Comparison of ENCODE assay signal across 12 cellular contexts in the genomic region with DNA sequence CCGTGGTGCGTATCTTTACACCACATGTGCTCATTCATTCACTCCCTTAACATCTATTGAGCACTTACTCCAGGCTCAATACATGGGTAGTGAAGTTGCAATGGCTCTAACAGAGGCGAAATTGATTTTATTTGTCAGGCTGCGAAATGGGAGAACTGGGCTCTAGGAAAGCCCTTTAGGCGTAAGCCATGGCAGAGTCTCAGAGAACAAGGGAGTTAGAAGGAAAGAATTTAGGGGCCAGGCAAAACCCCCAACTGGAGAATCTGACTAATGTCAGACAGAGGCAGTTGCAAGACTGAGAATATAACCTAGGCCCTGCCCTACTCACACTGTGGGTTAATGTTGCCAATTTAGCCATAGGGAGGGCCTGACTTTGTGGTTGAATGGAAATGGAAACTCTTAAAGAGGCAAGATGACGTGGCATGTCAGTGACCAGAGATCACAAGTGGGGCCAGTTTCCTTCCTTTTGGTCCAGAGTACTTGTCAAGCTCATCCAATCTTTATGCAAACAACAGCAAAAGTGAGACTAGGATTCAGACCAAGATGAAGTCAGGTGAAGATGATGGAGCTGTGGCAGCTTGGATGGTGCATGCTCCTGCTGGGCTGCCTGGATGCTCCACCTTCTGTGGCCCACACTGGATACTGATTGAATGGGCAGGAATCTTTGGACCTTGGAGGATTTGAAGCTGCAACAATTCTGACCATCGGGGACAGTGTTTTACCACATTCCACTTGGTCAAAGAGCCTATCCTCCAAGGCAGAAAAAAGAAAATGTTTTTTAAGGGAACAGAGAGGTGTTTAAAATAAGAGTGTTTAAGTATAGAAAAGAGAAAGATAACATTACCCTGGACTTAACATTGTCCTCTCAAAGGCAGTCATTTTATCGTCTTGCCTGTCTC.
DNase-seq lines count a peak whose midpoint lies in the region; ATAC-seq and TF ChIP-seq lines count a peak whose summit lies in the region.
"Had no signal": no experiment of that assay in that cellular context is flagged by ENCODE, and none has a peak within 500 bp of the region (broad histone marks: within the 10 kb centered on the region; RNA-seq: fewer than 3 reads in every experiment).

No MANE protein-coding gene starts in this region.

- H3K36me3 Mint-ChIP-seq in activated T-cell treated with anti-CD3 and anti-CD28 coated beads, Interleukin-2, amount 50 U/mL, for 24 hours (ENCODE audit: low read depth), result no peaks in the 10 kb centered on the region
- no peaks in the 10 kb centered on the region for H3K36me3 Mint-ChIP-seq in activated T-cell treated with anti-CD3 and anti-CD28 coated beads, Interleukin-2, amount 50 U/mL, for 4 hours (ENCODE audit: insufficient read depth)
- H3K36me3 Mint-ChIP-seq in type B pancreatic cell, result no peaks in the 10 kb centered on the region

- no peaks in the 10 kb centered on the region for H3K36me3 ChIP-seq in esophagus muscularis mucosa
- no peaks in the 10 kb centered on the region for H3K36me3 ChIP-seq in H7 (replicated peaks; ENCODE audit: control insufficient read depth, insufficient read depth, low read length)
- H3K36me3 ChIP-seq: uterus had no signal

- no peak overlapping the region for H3K4me3 Mint-ChIP-seq in activated T-cell treated with anti-CD3 and anti-CD28 coated beads, Interleukin-2, amount 50 U/mL, for 24 hours
- H3K4me3 Mint-ChIP-seq in activated T-cell treated with anti-CD3 and anti-CD28 coated beads, Interleukin-2, amount 50 U/mL, for 4 hours, result no peak overlapping the region
- H3K4me3 Mint-ChIP-seq in type B pancreatic cell, result no peak overlapping the region
- H3K4me3 Mint-ChIP-seq: nephron had no signal

- H3K27ac ChIP-seq in esophagus muscularis mucosa (replicated peaks in 1 of 4), result no peak overlapping the region
- H3K27ac ChIP-seq: uterus had no signal

- intact Hi-C loops in esophagus muscularis mucosa (cut with DNase I), result loop anchor here (2.0 to 10.0 kb wide), 3 partner anchors 456 to 810 kb away; no protein-coding TSS in a partner anchor

- TF ChIP-seq CTCF in esophagus muscularis mucosa (IDR thresholded peaks at IDR 0.05), result no peak
- TF ChIP-seq CTCF in type B pancreatic cell (conservative IDR thresholded peaks at IDR 0.05), result no peak

- peaks cover 0 to 7% (median 2%) of the 10 kb centered on the region in 4 donors for H3K4me1 ChIP-seq in esophagus muscularis mucosa
- H3K4me1 ChIP-seq: uterus had no signal

- no peaks in the 10 kb centered on the region for H3K9me3 Mint-ChIP-seq in activated T-cell treated with anti-CD3 and anti-CD28 coated beads, Interleukin-2, amount 50 U/mL, for 24 hours
- H3K9me3 Mint-ChIP-seq in activated T-cell treated with anti-CD3 and anti-CD28 coated beads, Interleukin-2, amount 50 U/mL, for 4 hours, result no peaks in the 10 kb centered on the region
- H3K9me3 Mint-ChIP-seq in type B pancreatic cell, result no peaks in the 10 kb centered on the region
- H3K9me3 Mint-ChIP-seq: nephron had no signal

- no peaks in the 10 kb centered on the region for H3K27me3 Mint-ChIP-seq in activated T-cell treated with anti-CD3 and anti-CD28 coated beads, Interleukin-2, amount 50 U/mL, for 24 hours
- no peaks in the 10 kb centered on the region for H3K27me3 Mint-ChIP-seq in activated T-cell treated with anti-CD3 and anti-CD28 coated beads, Interleukin-2, amount 50 U/mL, for 4 hours (ENCODE audit: low read depth)
- peaks cover 18% of the 10 kb centered on the region for H3K27me3 Mint-ChIP-seq in type B pancreatic cell

- H3K27me3 ChIP-seq in esophagus muscularis mucosa (no peaks in the 10 kb centered on the region), H7 (ENCODE audit: control insufficient read depth, insufficient read depth, low read length) (no peaks in the 10 kb centered on the region)
- H3K27me3 ChIP-seq: uterus had no signal

- H3K9me3 ChIP-seq in esophagus muscularis mucosa, result no peaks in the 10 kb centered on the region
- H3K9me3 ChIP-seq: uterus had no signal

- no peak for TF ChIP-seq EP300 in esophagus muscularis mucosa (IDR thresholded peaks at IDR 0.05)

- 82% methylated on average over 8 of the region's 8 CpGs for WGBS in esophagus muscularis mucosa

- ATAC-seq in activated T-cell treated with anti-CD3 and anti-CD28 coated beads, Interleukin-2, amount 50 U/mL, for 4 hours, result no peak
- no peak for ATAC-seq in GM19452 (IDR thresholded peaks at IDR 0.05; ENCODE audit: unreplicated experiment)

- peaks cover 14% of the 10 kb centered on the region for H3K4me1 Mint-ChIP-seq in activated T-cell treated with anti-CD3 and anti-CD28 coated beads, Interleukin-2, amount 50 U/mL, for 24 hours (ENCODE audit: low read depth)
- H3K4me1 Mint-ChIP-seq in activated T-cell treated with anti-CD3 and anti-CD28 coated beads, Interleukin-2, amount 50 U/mL, for 4 hours (ENCODE audit: low read depth), result no peaks in the 10 kb centered on the region
- H3K4me1 Mint-ChIP-seq in type B pancreatic cell (ENCODE audit: unreplicated experiment), result no peaks in the 10 kb centered on the region
- H3K4me1 Mint-ChIP-seq: nephron had no signal

- H3K4me3 ChIP-seq in esophagus muscularis mucosa (no peak overlapping the region), H7 (ENCODE audit: insufficient read depth, low read depth, low read length) (no peak overlapping the region)
- H3K4me3 ChIP-seq: smooth muscle cell, uterus had no signal

- DNase-seq in activated T-cell treated with anti-CD3 and anti-CD28 coated beads, Interleukin-2, amount 50 U/mL, for 24 hours, result no peak
- DNase-seq in activated T-cell treated with anti-CD3 and anti-CD28 coated beads, Interleukin-2, amount 50 U/mL, for 4 hours, result no peak
- peak; percentile 16 for DNase-seq in NOMO-1 treated with dmso at 0.1 percent for 144 hours (lab: John Stamatoyannopoulos, UW; ENCODE audit: unreplicated experiment)
- peak; percentile 79 for DNase-seq in esophagus muscularis mucosa (ENCODE audit: extremely low spot score)
- DNase-seq in type B pancreatic cell (ENCODE audit: extremely low spot score, unreplicated experiment), result peak; percentile 10
- DNase-seq in H7, result no peak
- no peak for DNase-seq in NCI-H1105 treated with DMSO at 0.1 percent for 48 hours (lab: John Stamatoyannopoulos, UW)
- DNase-seq: cortex of kidney had no signal

- no peak for TF ChIP-seq POLR2A in esophagus muscularis mucosa (IDR thresholded peaks at IDR 0.05; ENCODE audit: low read depth)

- peak overlapping the region; percentile 32 for H3K27ac Mint-ChIP-seq in activated T-cell treated with anti-CD3 and anti-CD28 coated beads, Interleukin-2, amount 50 U/mL, for 24 hours
- no peak overlapping the region for H3K27ac Mint-ChIP-seq in type B pancreatic cell
- H3K27ac Mint-ChIP-seq: nephron had no signal

Comparison
In these comparisons a context has a peak if more than half of its experiments do, and no peak if none do; other contexts are left out.
1. DNase-seq: peak in NOMO-1 treated with dmso at 0.1 percent for 144 hours (single experiment), esophagus muscularis mucosa (single experiment) and type B pancreatic cell (single experiment); none in activated T-cell treated with anti-CD3 and anti-CD28 coated beads, Interleukin-2, amount 50 U/mL, for 24 hours (single experiment), activated T-cell treated with anti-CD3 and anti-CD28 coated beads, Interleukin-2, amount 50 U/mL, for 4 hours (single experiment), H7 (single experiment) and NCI-H1105 treated with DMSO at 0.1 percent for 48 hours (single experiment).